In genomic region chr5:61245486-61245885, GRCh38 we compare ENCODE assay signal across 1 cellular context.
TF ChIP-seq lines count a peak whose summit lies in the region.

No MANE protein-coding gene starts in this region.

TF ChIP-seq in HepG2, 621 proteins besides CTCF, POLR2A, EP300 and RAD21 (continued from another document):
- TF ChIP-seq AHDC1 (CRISPR knock-in tag; IDR thresholded peaks at IDR 0.05; ENCODE audit: borderline replicate concordance) (no peak), ZNF761 (CRISPR knock-in tag; conservative IDR thresholded peaks at IDR 0.05) (no peak), ZNF709 (CRISPR knock-in tag; IDR thresholded peaks at IDR 0.05) (no peak), ELF4 (CRISPR knock-in tag; IDR thresholded peaks at IDR 0.05; ENCODE audit: borderline replicate concordance) (no peak), ZNF10 (CRISPR knock-in tag; IDR thresholded peaks at IDR 0.05; ENCODE audit: borderline replicate concordance, low read depth) (no peak), NCOA1 (CRISPR knock-in tag; IDR thresholded peaks at IDR 0.05) (no peak), ARID5B (CRISPR knock-in tag; IDR thresholded peaks at IDR 0.05) (no peak)
